ENCODE assay signal across 18 cellular contexts in the genomic region with DNA sequence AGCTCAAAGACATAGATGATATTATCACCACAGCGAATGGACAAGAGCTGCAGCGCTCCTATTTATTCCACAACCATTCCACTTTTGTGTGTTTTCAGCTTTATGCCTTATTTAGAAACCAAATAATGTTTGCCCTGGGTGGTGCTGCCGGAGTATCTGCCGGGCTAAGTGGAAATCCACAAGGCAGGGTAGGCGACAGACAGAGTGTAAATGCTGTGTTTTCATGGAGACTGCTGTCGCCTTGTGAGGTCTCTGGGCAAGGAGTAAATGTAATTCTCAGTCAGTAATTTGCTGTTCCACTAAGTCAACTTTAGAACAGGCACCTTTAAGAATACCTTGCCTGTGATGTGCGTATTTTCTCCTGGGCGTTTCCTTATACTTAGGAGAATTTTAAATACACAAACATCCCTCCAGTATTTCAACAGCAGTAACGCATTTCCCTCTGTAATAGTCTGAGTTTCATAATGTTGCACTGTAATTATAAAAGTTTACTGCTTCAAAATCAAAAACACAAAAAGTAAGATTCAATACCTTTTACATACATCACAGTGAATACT.
DNase-seq lines count a peak whose midpoint lies in the region; ATAC-seq and TF ChIP-seq lines count a peak whose summit lies in the region.
"Had no signal": no experiment of that assay in that cellular context is flagged by ENCODE, and none has a peak within 500 bp of the region (broad histone marks: within the 10 kb centered on the region; RNA-seq: fewer than 3 reads in every experiment).

No MANE protein-coding gene starts in this region.

- H2BK15ac ChIP-seq in mesendoderm (replicated peaks; ENCODE audit: low read depth): no peak overlapping the region

- no peak overlapping the region for H3K23ac ChIP-seq in mesendoderm (ENCODE audit: low read length)

- no peaks in the 10 kb centered on the region for H3K9me3 Mint-ChIP-seq in endodermal cell

- no peak overlapping the region for H3K4ac ChIP-seq in mesendoderm (ENCODE audit: low read depth, low read length)

- no peak overlapping the region for H3K4me2 ChIP-seq in mesendoderm (ENCODE audit: low read length)
- H3K4me2 ChIP-seq: KMS-11 had no signal

- no peaks in the 10 kb centered on the region for H3K27me3 Mint-ChIP-seq in endodermal cell (ENCODE audit: insufficient read depth)

- no peak for ATAC-seq in thoracic aorta (ENCODE audit: insufficient number of reproducible peaks, low FRiP score, low read depth)
- ATAC-seq in HG03196 (IDR thresholded peaks at IDR 0.05; ENCODE audit: unreplicated experiment): no peak
- ATAC-seq in HG03442 (IDR thresholded peaks at IDR 0.05; ENCODE audit: unreplicated experiment): no peak
- ATAC-seq: GM12878, PC-3 had no signal

- no peak overlapping the region for H4K5ac ChIP-seq in mesendoderm (ENCODE audit: low read length)

- H3K9ac ChIP-seq in endodermal cell (ENCODE audit: extremely low read depth, low read length, poor library complexity, severe bottlenecking) (peak overlapping the region; percentile 80), mesendoderm (ENCODE audit: low read length) (no peak overlapping the region)
- H3K9ac ChIP-seq: KMS-11 had no signal

- H3K36me3 ChIP-seq in ascending aorta: no peaks in the 10 kb centered on the region
- H3K36me3 ChIP-seq in endodermal cell (ENCODE audit: control insufficient read depth, insufficient read depth, low read length): no peaks in the 10 kb centered on the region
- no peaks in the 10 kb centered on the region for H3K36me3 ChIP-seq in mesendoderm (ENCODE audit: control insufficient read depth, insufficient read depth, low read length)
- H3K36me3 ChIP-seq in thoracic aorta: no peaks in the 10 kb centered on the region

- H3K79me1 ChIP-seq in mesendoderm (ENCODE audit: low read length): no peaks in the 10 kb centered on the region

- no peak overlapping the region for H3K4me3 Mint-ChIP-seq in endodermal cell
- H3K4me3 Mint-ChIP-seq: CD4-positive, CD25-positive, alpha-beta regulatory T cell had no signal

- H3K79me2 ChIP-seq in mesendoderm (ENCODE audit: control insufficient read depth, insufficient read depth, low read length): no peaks in the 10 kb centered on the region

- H3K27ac ChIP-seq in ascending aorta: peak overlapping the region; percentile 30 to 60
- H3K27ac ChIP-seq in endodermal cell (ENCODE audit: low read depth, low read length): peak overlapping the region; percentile 3
- H3K27ac ChIP-seq in mesendoderm (ENCODE audit: low read depth, low read length): peak overlapping the region; percentile 77
- H3K27ac ChIP-seq in thoracic aorta: peak overlapping the region; percentile 14 to 57
- H3K27ac ChIP-seq: KMS-11 had no signal

- H3K9me3 ChIP-seq in ascending aorta: no peaks in the 10 kb centered on the region
- H3K9me3 ChIP-seq in endodermal cell (ENCODE audit: control insufficient read depth, low read length): no peaks in the 10 kb centered on the region
- H3K9me3 ChIP-seq in thoracic aorta: no peaks in the 10 kb centered on the region

- H3K27me3 ChIP-seq in ascending aorta (no peaks in the 10 kb centered on the region), endodermal cell (ENCODE audit: control insufficient read depth, insufficient read depth, low read length, poor library complexity, severe bottlenecking) (no peaks in the 10 kb centered on the region), mesendoderm (ENCODE audit: insufficient read depth, low read length, poor library complexity) (no peaks in the 10 kb centered on the region), thoracic aorta (replicated peaks; ENCODE audit: insufficient read depth) (no peaks in the 10 kb centered on the region)

- H3K4me3 ChIP-seq in ascending aorta: no peak overlapping the region
- peak overlapping the region; percentile 25 for H3K4me3 ChIP-seq in endodermal cell (ENCODE audit: low read length)
- H3K4me3 ChIP-seq in mesendoderm (ENCODE audit: low read length): no peak overlapping the region
- H3K4me3 ChIP-seq in thoracic aorta: no peak overlapping the region
- H3K4me3 ChIP-seq: GM12878 had no signal

- TF ChIP-seq CTCF in ascending aorta (IDR thresholded peaks at IDR 0.05) (no peak), endodermal cell (conservative IDR thresholded peaks at IDR 0.05) (no peak), thoracic aorta (IDR thresholded peaks at IDR 0.05) (no peak)

- H3K56ac ChIP-seq in mesendoderm (ENCODE audit: low read length): peak overlapping the region; percentile 69

- WGBS in endodermal cell (ENCODE audit: insufficient coverage in 1 of 2, insufficient read length in 1 of 2), 2 experiments: 52 to 88% methylated on average over 2 to 8 of the region's 9 CpGs
- WGBS in mesendoderm (ENCODE audit: extremely low coverage, insufficient coverage, low lambda C conversion rate): no CpG with 5 or more reads among the region's 9 CpGs

- H3K4me1 ChIP-seq in ascending aorta: peaks cover 5 to 34% of the 10 kb centered on the region in 2 donors
- H3K4me1 ChIP-seq in endodermal cell (ENCODE audit: control insufficient read depth, insufficient read depth, low read length): peaks cover 16% of the 10 kb centered on the region
- H3K4me1 ChIP-seq in mesendoderm (ENCODE audit: control insufficient read depth, low read depth, low read length): peaks cover 2% of the 10 kb centered on the region
- peaks cover 31 to 64% of the 10 kb centered on the region in 2 donors for H3K4me1 ChIP-seq in thoracic aorta (ENCODE audit: control insufficient read depth in 1 of 2, low read depth in 2 of 2)

- no peak overlapping the region for H2BK120ac ChIP-seq in mesendoderm (ENCODE audit: low read depth, low read length)

- H3K27ac Mint-ChIP-seq in endodermal cell: peak overlapping the region; percentile 95
- H3K27ac Mint-ChIP-seq: CD4-positive, CD25-positive, alpha-beta regulatory T cell had no signal

- intact Hi-C loops in ascending aorta (cut with DNase I): no loop called here

- H3K4me1 Mint-ChIP-seq in endodermal cell: peaks cover 48% of the 10 kb centered on the region
- H3K4me1 Mint-ChIP-seq: CD4-positive, CD25-positive, alpha-beta regulatory T cell had no signal

- H2BK5ac ChIP-seq in mesendoderm (ENCODE audit: low read length): peak overlapping the region; percentile 69

- DNase-seq in ascending aorta (ENCODE audit: low spot score in 2 of 2): no peak
- DNase-seq in endodermal cell: peak; percentile 75
- DNase-seq in mesendoderm: peak; percentile 92
- DNase-seq in thoracic aorta (ENCODE audit: low spot score): no peak
- DNase-seq in amniotic stem cell (lab: John Stamatoyannopoulos, UW): no peak
- DNase-seq: ACHN; CD4-positive, CD25-positive, alpha-beta regulatory T cell; DMS79; NCI-H1092; NCI-H1694; NCI-H2107; NCI-H226; NCI-H526; PC-3 had no signal

- H4K8ac ChIP-seq in mesendoderm (ENCODE audit: low read depth, low read length): no peak overlapping the region

- H3K18ac ChIP-seq in mesendoderm (ENCODE audit: low read length): no peak overlapping the region

- no peaks in the 10 kb centered on the region for H3K36me3 Mint-ChIP-seq in endodermal cell (ENCODE audit: low read depth)
- H3K36me3 Mint-ChIP-seq: CD4-positive, CD25-positive, alpha-beta regulatory T cell had no signal

- no peak overlapping the region for H2AK5ac ChIP-seq in mesendoderm (ENCODE audit: low read length)

Comparison
In these comparisons a context has a peak if more than half of its experiments do, and no peak if none do; other contexts are left out.
1. DNase-seq: peak in endodermal cell (single experiment) and mesendoderm (single experiment); none in ascending aorta (0 of 2), thoracic aorta (single experiment) and amniotic stem cell (single experiment).
2. H3K27ac ChIP-seq: peak in every context shown above with its lines; median percentile 77 in mesendoderm; 45 in ascending aorta; 36 in thoracic aorta; 3 in endodermal cell.